ENCODE assay signal across 23 cellular contexts in the genomic region with DNA sequence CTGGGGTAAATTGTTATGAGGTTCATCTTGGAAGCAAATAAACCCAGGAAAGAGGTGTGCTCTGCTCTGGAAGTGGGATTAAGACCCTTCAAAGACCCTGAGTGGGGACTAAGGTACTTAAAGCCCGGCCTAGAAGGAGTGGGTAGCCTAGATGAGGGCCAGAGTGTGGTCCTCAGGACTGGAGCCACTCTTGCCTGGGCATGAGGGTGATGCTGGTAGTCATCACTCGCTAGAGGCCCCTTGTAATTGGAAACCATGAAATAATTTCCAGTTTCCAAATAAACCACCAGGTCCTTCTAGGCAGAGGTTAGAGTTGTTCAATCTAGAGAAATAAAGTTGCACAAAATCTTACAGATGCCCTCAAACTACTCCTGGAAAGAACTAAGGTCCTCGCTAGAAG. TPM values are rescaled to one million over a fixed set of nuclear protein-coding genes. Genes with fewer than 3 reads are reported as not detected.
DNase-seq lines count a peak whose midpoint lies in the region; ATAC-seq and TF ChIP-seq lines count a peak whose summit lies in the region.
"Had no signal": no experiment of that assay in that cellular context is flagged by ENCODE, and none has a peak within 500 bp of the region (broad histone marks: within the 10 kb centered on the region; RNA-seq: fewer than 3 reads in every experiment).

No MANE protein-coding gene starts in this region.

- H4K20me1 ChIP-seq in H9 (ENCODE audit: control insufficient read depth, insufficient read depth, insufficient read length) = no peaks in the 10 kb centered on the region

- no peak for TF ChIP-seq POLR2A in stomach (IDR thresholded peaks at IDR 0.05)

- no peaks in the 10 kb centered on the region for H3K27me3 Mint-ChIP-seq in H9 (ENCODE audit: low read depth)
- no peaks in the 10 kb centered on the region for H3K27me3 Mint-ChIP-seq in chondrocyte (ENCODE audit: low read depth)
- H3K27me3 Mint-ChIP-seq in mesothelial cell of epicardium (ENCODE audit: low read depth) = no peaks in the 10 kb centered on the region
- H3K27me3 Mint-ChIP-seq: CD8-positive, alpha-beta memory T cell had no signal

- no peak overlapping the region for H3K4me2 ChIP-seq in H9 (ENCODE audit: insufficient read depth, insufficient read length, low read length)

- no peak overlapping the region for H3K4ac ChIP-seq in H9 (ENCODE audit: low read depth, low read length)

- peak overlapping the region in 2 of 3 experiments; percentile 55 to 79; a peak in 2 of 7 replicates for H3K27ac Mint-ChIP-seq in H9
- H3K27ac Mint-ChIP-seq in chondrocyte (ENCODE audit: unreplicated experiment) = peak overlapping the region; percentile 80
- peak overlapping the region; percentile 45 for H3K27ac Mint-ChIP-seq in mesothelial cell of epicardium
- H3K27ac Mint-ChIP-seq: CD8-positive, alpha-beta memory T cell had no signal

- no peaks in the 10 kb centered on the region for H3K79me2 ChIP-seq in H9 (ENCODE audit: insufficient read depth, low read length)

- H4K5ac ChIP-seq in H9 (ENCODE audit: insufficient read length, low read depth, low read length) = no peak overlapping the region

- H4K8ac ChIP-seq in H9 (replicated peaks; ENCODE audit: insufficient read length, low read depth, low read length) = no peak overlapping the region

- H3K27ac ChIP-seq in H9 (ENCODE audit: insufficient read length, low read depth, low read length) (no peak overlapping the region), stomach (peak overlapping the region in 4 of 5 donors; percentile 6 to 83 (median 55))
- H3K27ac ChIP-seq: C4-2B, RWPE1 had no signal

- H3K9me3 ChIP-seq in H9 (ENCODE audit: control insufficient read depth, low read depth, low read length) (no peaks in the 10 kb centered on the region), stomach (no peaks in the 10 kb centered on the region)

- no peak overlapping the region for H3T11ph ChIP-seq in H9 (ENCODE audit: low read length)

- DNase-seq in H9 (no peak), chondrocyte (ENCODE audit: low spot score) (no peak), mesothelial cell of epicardium (ENCODE audit: low spot score in 2 of 2, unreplicated experiment in 2 of 2) (no peak), stomach (no peak), D341Med (ENCODE audit: low spot score) (no peak), NCI-H2081 (lab: John Stamatoyannopoulos, UW) (no peak)
- DNase-seq in activated naive CD4-positive, alpha-beta T cell treated with Interleukin-2 at 50 U/mL for 16 hours = no peak
- DNase-seq: CD8-positive, alpha-beta memory T cell; EL; GF-D8; KBM-7; NCI-H1092 treated with DMSO at 0.1 percent for 48 hours; NCI-H1436 treated with DMSO at 0.1 percent for 48 hours; NCI-H2029; NCI-H2171; NCI-H345; NCI-H524; NCI-H774; NK-92 treated with Interleukin-12 subunit alpha and Interleukin-12 subunit beta, amount 100 ng/mL, for 24 hours; SHP77 treated with DMSO at 0.1 percent for 48 hours had no signal

- H3K9me3 Mint-ChIP-seq in H9 = peaks cover 7 to 11% of the 10 kb centered on the region in 2 experiments; a peak in 3 of 5 replicates
- H3K9me3 Mint-ChIP-seq in chondrocyte (ENCODE audit: low read depth) = peaks cover 17% of the 10 kb centered on the region
- peaks cover 13% of the 10 kb centered on the region for H3K9me3 Mint-ChIP-seq in mesothelial cell of epicardium
- H3K9me3 Mint-ChIP-seq: CD8-positive, alpha-beta memory T cell had no signal

- intact Hi-C loops in stomach (cut with DNase I; ENCODE audit: low total_unique reads) = no loop called here

- H2AK5ac ChIP-seq in H9 (ENCODE audit: insufficient read length, low read length) = no peak overlapping the region

- no peak for ATAC-seq in SK-N-SH treated with all-trans-retinoic acid at 6 μM for 48 hours

- H3K23ac ChIP-seq in H9 (ENCODE audit: insufficient read length, low read depth, low read length) = no peak overlapping the region

- no peak overlapping the region for H3K4me3 ChIP-seq in stomach

- H2BK15ac ChIP-seq in H9 (ENCODE audit: low read depth, low read length) = no peak overlapping the region

- no peak overlapping the region for H3K4me3 Mint-ChIP-seq in H9
- no peak overlapping the region for H3K4me3 Mint-ChIP-seq in chondrocyte (ENCODE audit: unreplicated experiment)
- no peak overlapping the region for H3K4me3 Mint-ChIP-seq in mesothelial cell of epicardium
- H3K4me3 Mint-ChIP-seq: CD8-positive, alpha-beta memory T cell had no signal

- TF ChIP-seq CTCF in H9 (conservative IDR thresholded peaks at IDR 0.05) (no peak), chondrocyte (IDR thresholded peaks at IDR 0.05) (no peak), mesothelial cell of epicardium (IDR thresholded peaks at IDR 0.05; ENCODE audit: unreplicated experiment) (no peak), stomach (IDR thresholded peaks at IDR 0.05) (no peak)

- no peaks in the 10 kb centered on the region for H3K36me3 ChIP-seq in stomach

- H2BK5ac ChIP-seq in H9 (ENCODE audit: insufficient read length, low read length) = no peak overlapping the region

- H3K14ac ChIP-seq in H9 (ENCODE audit: insufficient read depth, low read length) = no peak overlapping the region

- no peaks in the 10 kb centered on the region for H3K27me3 ChIP-seq in H9 (ENCODE audit: insufficient read depth, low read length)
- H3K27me3 ChIP-seq in stomach = no peaks in the 10 kb centered on the region

- no peak overlapping the region for H3K56ac ChIP-seq in H9 (ENCODE audit: insufficient read length, low read depth, low read length)

- TF ChIP-seq EP300 in stomach (IDR thresholded peaks at IDR 0.05) = no peak

- H3K9ac ChIP-seq in H9 (ENCODE audit: extremely low read depth, insufficient read length, low read length) = no peak overlapping the region

- WGBS in H9 (ENCODE audit: extremely low coverage, insufficient read length, low lambda C conversion rate) = no CpG with 5 or more reads among the region's 3 CpGs
- 78 to 85% (median 80%) methylated on average over 3 of the region's 3 CpGs for WGBS in stomach, 5 donors

- H2BK120ac ChIP-seq in H9 (ENCODE audit: low read depth, low read length, poor library complexity, severe bottlenecking) = no peak overlapping the region

- H3K4me1 ChIP-seq in H9 (ENCODE audit: insufficient read depth, low read length) (no peaks in the 10 kb centered on the region), stomach (peaks cover 6 to 49% (median 29%) of the 10 kb centered on the region in 4 donors)

- H3K18ac ChIP-seq in H9 (ENCODE audit: insufficient read length, low read depth, low read length) = no peak overlapping the region

- H3K36me3 Mint-ChIP-seq in H9 (ENCODE audit: insufficient read depth in 1 of 3, low read depth in 3 of 3) (peaks cover 6 to 43% (median 35%) of the 10 kb centered on the region in 3 experiments; a peak in 6 of 7 replicates), chondrocyte (ENCODE audit: low read depth) (peaks cover 6% of the 10 kb centered on the region), mesothelial cell of epicardium (peaks cover 14% of the 10 kb centered on the region)

- H3K4me1 Mint-ChIP-seq in H9 = peaks cover 9 to 11% of the 10 kb centered on the region in 2 experiments
- peaks cover 96% of the 10 kb centered on the region for H3K4me1 Mint-ChIP-seq in chondrocyte (ENCODE audit: low read depth)
- peaks cover 39% of the 10 kb centered on the region for H3K4me1 Mint-ChIP-seq in mesothelial cell of epicardium
- H3K4me1 Mint-ChIP-seq: CD8-positive, alpha-beta memory T cell had no signal

- no peak overlapping the region for H2BK20ac ChIP-seq in H9 (ENCODE audit: low read depth, low read length, poor library complexity, severe bottlenecking)

- H4K91ac ChIP-seq in H9 (ENCODE audit: insufficient read length, low read depth, low read length) = no peak overlapping the region

- H2AFZ ChIP-seq in H9 (ENCODE audit: low read length) = no peak overlapping the region

- H2BK12ac ChIP-seq in H9 (ENCODE audit: insufficient read length, low read depth, low read length) = no peak overlapping the region

- H3K23me2 ChIP-seq in H9 (ENCODE audit: insufficient read length, low read depth, low read length, poor library complexity, severe bottlenecking) = no peaks in the 10 kb centered on the region

- no peaks in the 10 kb centered on the region for H3K79me1 ChIP-seq in H9 (ENCODE audit: insufficient read depth, low read depth, low read length, poor library complexity, severe bottlenecking)

TF ChIP-seq in SK-N-SH treated with all-trans-retinoic acid at 6 μM for 48 hours, 23 proteins besides CTCF, POLR2A, EP300 and RAD21 (continues in another document):
- TF ChIP-seq OSR1 (CRISPR knock-in tag; IDR thresholded peaks at IDR 0.05) (no peak), SNAI2 (CRISPR knock-in tag; IDR thresholded peaks at IDR 0.05) (no peak), ESRRG (CRISPR knock-in tag; IDR thresholded peaks at IDR 0.05) (no peak), BACH2 (CRISPR knock-in tag; IDR thresholded peaks at IDR 0.05; ENCODE audit: borderline replicate concordance) (no peak), ZC3H10 (CRISPR knock-in tag; IDR thresholded peaks at IDR 0.05) (no peak), ZFP30 (CRISPR knock-in tag; IDR thresholded peaks at IDR 0.05) (no peak)
- TF ChIP-seq, protein P1, sequence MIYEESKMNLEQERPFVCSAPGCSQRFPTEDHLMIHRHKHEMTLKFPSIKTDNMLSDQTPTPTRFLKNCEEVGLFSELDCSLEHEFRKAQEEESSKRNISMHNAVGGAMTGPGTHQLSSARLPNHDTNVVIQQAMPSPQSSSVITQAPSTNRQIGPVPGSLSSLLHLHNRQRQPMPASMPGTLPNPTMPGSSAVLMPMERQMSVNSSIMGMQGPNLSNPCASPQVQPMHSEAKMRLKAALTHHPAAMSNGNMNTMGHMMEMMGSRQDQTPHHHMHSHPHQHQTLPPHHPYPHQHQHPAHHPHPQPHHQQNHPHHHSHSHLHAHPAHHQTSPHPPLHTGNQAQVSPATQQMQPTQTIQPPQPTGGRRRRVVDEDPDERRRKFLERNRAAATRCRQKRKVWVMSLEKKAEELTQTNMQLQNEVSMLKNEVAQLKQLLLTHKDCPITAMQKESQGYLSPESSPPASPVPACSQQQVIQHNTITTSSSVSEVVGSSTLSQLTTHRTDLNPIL (CRISPR knock-in tag; IDR thresholded peaks at IDR 0.05; ENCODE audit: low read depth) = no peak

RNA-seq across cellular contexts. Expression of a gene that starts 15.2 kb away (rescaled TPM):
- total RNA-seq in H9 (2021) = 19.2 and 22.1 TPM in 2 replicates
- 260 to 268 TPM (median 263 TPM) in 3 replicates for total RNA-seq in chondrocyte
- 20.8 to 24.2 TPM (median 22.4 TPM) in 3 replicates for total RNA-seq in mesothelial cell of epicardium
- 10 to 100 TPM in 3 of 5 donors, under 1 TPM in 2; 0.58 to 42.3 (median 17.4) TPM for total RNA-seq in stomach
- polyA plus RNA-seq in stomach = 10 to 100 TPM; 21.0 to 60.2 (median 45.5) TPM
